In the genomic region with DNA sequence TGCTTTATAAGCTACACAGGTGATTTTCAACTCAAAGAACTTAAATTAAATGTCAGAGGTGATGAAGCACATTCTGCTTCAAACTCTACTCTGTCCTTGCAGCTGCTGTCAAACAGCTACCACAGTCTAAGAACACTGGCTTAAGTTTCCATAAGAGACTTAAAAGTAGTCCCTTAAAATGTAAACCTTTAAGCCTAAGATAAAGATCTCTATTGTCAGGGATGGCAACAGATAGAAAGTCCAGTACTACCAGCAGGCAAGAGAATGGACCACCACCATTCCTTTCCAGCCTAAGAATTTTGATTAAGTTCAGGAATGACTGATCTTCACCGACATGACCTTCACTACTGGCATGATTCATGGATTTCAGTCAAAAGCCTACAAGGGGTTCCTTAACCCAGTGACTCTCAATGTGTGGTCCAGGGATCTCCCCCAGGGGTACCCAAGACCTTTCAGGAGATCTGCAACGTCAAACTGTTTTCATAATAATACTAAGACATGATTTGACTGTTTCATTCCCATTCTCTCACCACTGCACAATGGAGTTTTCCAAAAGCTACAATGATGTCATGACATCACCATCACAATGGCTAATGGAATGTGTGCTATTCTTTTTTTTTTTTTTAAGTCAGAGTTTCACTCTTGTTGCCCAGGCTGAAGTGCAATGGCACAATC, we compare ENCODE assay signal across 23 cellular contexts. TPM values are rescaled to one million over a fixed set of nuclear protein-coding genes. Genes with fewer than 3 reads are reported as not detected.
DNase-seq lines count a peak whose midpoint lies in the region; ATAC-seq and TF ChIP-seq lines count a peak whose summit lies in the region.
"Had no signal": no experiment of that assay in that cellular context is flagged by ENCODE, and none has a peak within 500 bp of the region (broad histone marks: within the 10 kb centered on the region; RNA-seq: fewer than 3 reads in every experiment).

No MANE protein-coding gene starts in this region.

- no peak overlapping the region for H4K91ac ChIP-seq in IMR-90 (ENCODE audit: insufficient read depth, low read depth, low read length)
- no peak overlapping the region for H4K91ac ChIP-seq in trophoblast cell (ENCODE audit: low read depth, low read length)

- no peaks in the 10 kb centered on the region for H3K9me1 ChIP-seq in IMR-90 (ENCODE audit: insufficient read depth, low read length)

- DNase-seq in activated CD4-positive, alpha-beta T cell treated with anti-CD3 and anti-CD28 coated beads, Interleukin-2, amount 10 ng/mL, durations not matched to agents 24 days and 14 days = peak; percentile 45
- DNase-seq in activated CD4-positive, alpha-beta T cell treated with anti-CD3 and anti-CD28 coated beads, Interleukin-2, amount 50 U/mL, for 1 hour = no peak
- DNase-seq in IMR-90 = peak; percentile 31
- DNase-seq in endodermal cell = no peak
- DNase-seq in trophoblast cell = peak in 1 of 2 donors; percentile 66
- DNase-seq in DMS153 (lab: John Stamatoyannopoulos, UW) = no peak
- DNase-seq in activated CD4-positive, alpha-beta memory T cell treated with anti-CD3 and anti-CD28 coated beads for 36 hours = no peak
- DNase-seq in putamen (ENCODE audit: low spot score) = no peak
- DNase-seq: activated gamma-delta T cell treated with Interleukin-2 at 50 U/mL for 16 hours; body of pancreas; DMS53; dorsolateral prefrontal cortex; heart left ventricle; NCI-H1694 treated with DMSO at 0.1 percent for 48 hours; NCI-H226; NK-92 treated with Interleukin-12 subunit alpha and Interleukin-12 subunit beta, amount 100 ng/mL, for 24 hours; stimulated activated CD4-positive, alpha-beta T cell treated with anti-CD3 and anti-CD28 coated beads, Interleukin-12 subunit alpha, Interleukin-12 subunit beta, amount 100 ng/mL, for 4 hours; stimulated activated naive CD4-positive, alpha-beta T cell treated with Interleukin-2 at 50 U/mL for 16 hours; uterus; WERI-Rb-1 had no signal

- peaks cover 2% of the 10 kb centered on the region for H3K79me2 ChIP-seq in trophoblast cell (ENCODE audit: control insufficient read depth, insufficient read depth, low read length, poor library complexity)

- WGBS in IMR-90 (ENCODE audit: extremely low coverage in 2 of 2, insufficient read length in 1 of 2), 2 experiments = 83% methylated on average over 1 of the region's 2 CpGs; no CpG with 5 or more reads in 1 of the 2 experiments
- WGBS in endodermal cell (ENCODE audit: insufficient coverage in 1 of 2, insufficient read length in 1 of 2), 2 experiments = 63 to 65% methylated on average over 1 to 2 of the region's 2 CpGs
- no CpG with 5 or more reads among the region's 2 CpGs for WGBS in trophoblast cell (ENCODE audit: extremely low coverage, insufficient coverage, insufficient read length)

- no peak overlapping the region for H2AK5ac ChIP-seq in IMR-90 (ENCODE audit: low read depth, low read length)
- H2AK5ac ChIP-seq in trophoblast cell (ENCODE audit: low read length) = no peak overlapping the region

- H2BK120ac ChIP-seq in IMR-90 (ENCODE audit: low read depth, low read length) (no peak overlapping the region), trophoblast cell (ENCODE audit: insufficient read depth, low read length, poor library complexity) (peak overlapping the region; percentile 28)

- H3K9me3 Mint-ChIP-seq in activated CD4-positive, alpha-beta T cell treated with anti-CD3 and anti-CD28 coated beads, Interleukin-2, amount 10 ng/mL, durations not matched to agents 24 days and 14 days = no peaks in the 10 kb centered on the region
- H3K9me3 Mint-ChIP-seq in endodermal cell = no peaks in the 10 kb centered on the region
- H3K9me3 Mint-ChIP-seq in activated CD4-positive, alpha-beta memory T cell treated with anti-CD3 and anti-CD28 coated beads for 36 hours = no peaks in the 10 kb centered on the region
- H3K9me3 Mint-ChIP-seq: mesothelial cell of epicardium had no signal

- no peak for TF ChIP-seq RAD21 in IMR-90 (IDR thresholded peaks at IDR 0.05; ENCODE audit: low read length)

- H4K5ac ChIP-seq in IMR-90 (ENCODE audit: low read depth, low read length) = no peak overlapping the region

- H3K18ac ChIP-seq in IMR-90 (ENCODE audit: low read depth, low read length) = no peak overlapping the region
- H3K18ac ChIP-seq in trophoblast cell (ENCODE audit: low read length) = no peak overlapping the region

- H3K79me1 ChIP-seq in IMR-90 (ENCODE audit: low read depth in 1 of 2, low read length in 2 of 2) = no peaks in the 10 kb centered on the region
- peaks cover 4% of the 10 kb centered on the region for H3K79me1 ChIP-seq in trophoblast cell (ENCODE audit: low read length)

- TF ChIP-seq CTCF in IMR-90 (conservative IDR thresholded peaks at IDR 0.05; ENCODE audit: low read depth, low read length) (no peak), endodermal cell (conservative IDR thresholded peaks at IDR 0.05) (no peak)

- dilution Hi-C loops in IMR-90 (cut with HindIII; ENCODE audit: low sequenced_read_pairs, unreplicated experiment) = no loop called here

- H3K36me3 Mint-ChIP-seq in activated CD4-positive, alpha-beta T cell treated with anti-CD3 and anti-CD28 coated beads, Interleukin-2, amount 10 ng/mL, durations not matched to agents 24 days and 14 days (ENCODE audit: low read depth) = no peaks in the 10 kb centered on the region
- no peaks in the 10 kb centered on the region for H3K36me3 Mint-ChIP-seq in endodermal cell (ENCODE audit: low read depth)
- no peaks in the 10 kb centered on the region for H3K36me3 Mint-ChIP-seq in activated CD4-positive, alpha-beta memory T cell treated with anti-CD3 and anti-CD28 coated beads for 36 hours
- H3K36me3 Mint-ChIP-seq: CD14-positive monocyte had no signal

- H3K14ac ChIP-seq in IMR-90 (replicated peaks; ENCODE audit: low read depth, low read length) = no peak overlapping the region
- no peak overlapping the region for H3K14ac ChIP-seq in trophoblast cell (ENCODE audit: low read length)

- H4K8ac ChIP-seq in IMR-90 (ENCODE audit: low read depth in 2 of 2, low read length in 2 of 2) = no peak overlapping the region
- no peak overlapping the region for H4K8ac ChIP-seq in trophoblast cell (ENCODE audit: low read depth, low read length)

- no peaks in the 10 kb centered on the region for H4K20me1 ChIP-seq in IMR-90 (ENCODE audit: insufficient read depth, low read length)

- H3K4me1 Mint-ChIP-seq in activated CD4-positive, alpha-beta T cell treated with anti-CD3 and anti-CD28 coated beads, Interleukin-2, amount 10 ng/mL, durations not matched to agents 24 days and 14 days = peaks cover 17% of the 10 kb centered on the region
- peaks cover 20% of the 10 kb centered on the region for H3K4me1 Mint-ChIP-seq in endodermal cell
- peaks cover 18% of the 10 kb centered on the region for H3K4me1 Mint-ChIP-seq in activated CD4-positive, alpha-beta memory T cell treated with anti-CD3 and anti-CD28 coated beads for 36 hours (ENCODE audit: low read depth)
- H3K4me1 Mint-ChIP-seq: mesothelial cell of epicardium had no signal

- no peaks in the 10 kb centered on the region; the same call in 1 of the 2 replicates for H3K4me1 ChIP-seq in IMR-90 (ENCODE audit: control insufficient read depth, insufficient read depth, low read length)
- H3K4me1 ChIP-seq in endodermal cell (ENCODE audit: control insufficient read depth, insufficient read depth, low read length) = peaks cover 4% of the 10 kb centered on the region
- peaks cover 6 to 20% of the 10 kb centered on the region in 2 experiments for H3K4me1 ChIP-seq in trophoblast cell (ENCODE audit: control insufficient read depth in 1 of 2, insufficient read depth in 2 of 2, low read length in 2 of 2)
- H3K4me1 ChIP-seq: body of pancreas, heart left ventricle, uterus had no signal

- H2BK20ac ChIP-seq in IMR-90 (ENCODE audit: low read depth, low read length) = no peak overlapping the region

- no peak overlapping the region for H3K56ac ChIP-seq in IMR-90 (ENCODE audit: extremely low read depth, insufficient read depth, low read length)

- no peak overlapping the region for H3K27ac ChIP-seq in IMR-90 (ENCODE audit: insufficient read depth, low read length)
- peak overlapping the region; percentile 68 for H3K27ac ChIP-seq in endodermal cell (ENCODE audit: low read depth, low read length)
- peak overlapping the region; percentile 19 for H3K27ac ChIP-seq in trophoblast cell (ENCODE audit: low read depth, low read length)
- H3K27ac ChIP-seq: body of pancreas, dorsolateral prefrontal cortex, heart left ventricle, uterus, WERI-Rb-1 had no signal

- no peak overlapping the region for H4K12ac ChIP-seq in trophoblast cell (ENCODE audit: low read depth, low read length)

- CTCF ChIA-PET in IMR-90 (lab: Yijun Ruan, JAX) = no interaction called here
- CTCF ChIA-PET in activated CD4-positive, alpha-beta memory T cell treated with anti-CD3 and anti-CD28 coated beads for 36 hours (lab: Charles Lee) = interaction anchor here (1.0 kb wide), 1 partner anchor 17 kb away, joined by 5 read pairs; no protein-coding TSS in a partner anchor

- no peak for ATAC-seq in IMR-90 (ENCODE audit: low read depth)
- ATAC-seq: body of pancreas, heart left ventricle had no signal

- in situ Hi-C loops in IMR-90 (cut with MboI; ENCODE audit: low sequenced_read_pairs) = no loop called here

- no TSS peak for BruUV-seq in IMR-90 (replicated peaks; lab: Mats Ljungman, UMichigan)

- no peak overlapping the region for H3K27ac Mint-ChIP-seq in activated CD4-positive, alpha-beta T cell treated with anti-CD3 and anti-CD28 coated beads, Interleukin-2, amount 10 ng/mL, durations not matched to agents 24 days and 14 days
- peak overlapping the region; percentile 85 for H3K27ac Mint-ChIP-seq in endodermal cell
- no peak overlapping the region for H3K27ac Mint-ChIP-seq in activated CD4-positive, alpha-beta memory T cell treated with anti-CD3 and anti-CD28 coated beads for 36 hours
- H3K27ac Mint-ChIP-seq: CD14-positive monocyte, mesothelial cell of epicardium had no signal

- no peaks in the 10 kb centered on the region for H3K36me3 ChIP-seq in IMR-90 (ENCODE audit: control insufficient read depth, insufficient read depth, low read length)
- no peaks in the 10 kb centered on the region for H3K36me3 ChIP-seq in endodermal cell (ENCODE audit: control insufficient read depth, insufficient read depth, low read length)
- H3K36me3 ChIP-seq in trophoblast cell (ENCODE audit: control insufficient read depth in 1 of 2, insufficient read depth in 2 of 2, low read length in 2 of 2) = no peaks in the 10 kb centered on the region
- H3K36me3 ChIP-seq: uterus, WERI-Rb-1 had no signal

- no peak overlapping the region for H2BK12ac ChIP-seq in trophoblast cell (ENCODE audit: low read length)

- H3K4ac ChIP-seq in IMR-90 (ENCODE audit: low read depth, low read length) (no peak overlapping the region), trophoblast cell (ENCODE audit: low read depth, low read length) (no peak overlapping the region)

- H3K9me3 ChIP-seq in IMR-90 (ENCODE audit: control insufficient read depth, insufficient read depth, low read length) = no peaks in the 10 kb centered on the region
- H3K9me3 ChIP-seq in endodermal cell (ENCODE audit: control insufficient read depth, low read length) = no peaks in the 10 kb centered on the region
- no peaks in the 10 kb centered on the region for H3K9me3 ChIP-seq in trophoblast cell (ENCODE audit: insufficient read depth, low read depth, low read length)
- H3K9me3 ChIP-seq: body of pancreas, heart left ventricle, uterus had no signal

- H2BK5ac ChIP-seq in IMR-90 (ENCODE audit: low read depth, low read length, poor library complexity, severe bottlenecking) (no peak overlapping the region), trophoblast cell (ENCODE audit: low read depth, low read length, poor library complexity) (no peak overlapping the region)

- H3K4me2 ChIP-seq in IMR-90 (ENCODE audit: low read depth, low read length) = no peak overlapping the region
- no peak overlapping the region for H3K4me2 ChIP-seq in trophoblast cell (ENCODE audit: low read length)

- peaks cover 2% of the 10 kb centered on the region for H3K27me3 Mint-ChIP-seq in activated CD4-positive, alpha-beta T cell treated with anti-CD3 and anti-CD28 coated beads, Interleukin-2, amount 10 ng/mL, durations not matched to agents 24 days and 14 days
- no peaks in the 10 kb centered on the region for H3K27me3 Mint-ChIP-seq in endodermal cell (ENCODE audit: insufficient read depth)
- no peaks in the 10 kb centered on the region for H3K27me3 Mint-ChIP-seq in activated CD4-positive, alpha-beta memory T cell treated with anti-CD3 and anti-CD28 coated beads for 36 hours

- no peak overlapping the region for H2BK15ac ChIP-seq in IMR-90 (ENCODE audit: low read depth, low read length)

- H3K4me3 Mint-ChIP-seq in activated CD4-positive, alpha-beta T cell treated with anti-CD3 and anti-CD28 coated beads, Interleukin-2, amount 10 ng/mL, durations not matched to agents 24 days and 14 days = no peak overlapping the region
- no peak overlapping the region for H3K4me3 Mint-ChIP-seq in endodermal cell
- no peak overlapping the region for H3K4me3 Mint-ChIP-seq in activated CD4-positive, alpha-beta memory T cell treated with anti-CD3 and anti-CD28 coated beads for 36 hours
- H3K4me3 Mint-ChIP-seq: CD14-positive monocyte; mesothelial cell of epicardium; T-helper 1 cell treated with Interleukin-12 subunit alpha and Interleukin-12 subunit beta and Interleukin-4 antibody, amounts not matched to agents 30 μg/mL and 1 μg/mL, for 36 hours had no signal

- H3K9ac ChIP-seq in IMR-90 (ENCODE audit: low read depth, low read length) = no peak overlapping the region
- no peak overlapping the region for H3K9ac ChIP-seq in endodermal cell (ENCODE audit: extremely low read depth, low read length, poor library complexity, severe bottlenecking)
- H3K9ac ChIP-seq in trophoblast cell (ENCODE audit: low read length) = no peak overlapping the region

- no peak overlapping the region for H2AK9ac ChIP-seq in IMR-90 (replicated peaks; ENCODE audit: low read depth, low read length, poor library complexity)

- H3K4me3 ChIP-seq in IMR-90 (ENCODE audit: insufficient read depth, low read depth, low read length) (no peak overlapping the region), endodermal cell (ENCODE audit: low read length) (no peak overlapping the region), trophoblast cell (ENCODE audit: low read depth, low read length) (no peak overlapping the region)
- H3K4me3 ChIP-seq: body of pancreas, dorsolateral prefrontal cortex, heart left ventricle, uterus had no signal

- TF ChIP-seq POLR2A in IMR-90 (IDR thresholded peaks at IDR 0.05; ENCODE audit: low read depth, low read length) = no peak

- intact Hi-C loops in activated CD4-positive, alpha-beta T cell treated with anti-CD3 and anti-CD28 coated beads, Interleukin-2, amount 10 ng/mL, durations not matched to agents 24 days and 14 days (cut with micrococcal nuclease) = no loop called here
- intact Hi-C loops in IMR-90 (cut with micrococcal nuclease) = no loop called here
- intact Hi-C loops in activated CD4-positive, alpha-beta memory T cell treated with anti-CD3 and anti-CD28 coated beads for 36 hours (cut with micrococcal nuclease) = no loop called here

- H3K27me3 ChIP-seq in IMR-90 (ENCODE audit: control insufficient read depth, insufficient read depth, low read length) = no peaks in the 10 kb centered on the region
- no peaks in the 10 kb centered on the region for H3K27me3 ChIP-seq in endodermal cell (ENCODE audit: control insufficient read depth, insufficient read depth, low read length, poor library complexity, severe bottlenecking)
- no peaks in the 10 kb centered on the region for H3K27me3 ChIP-seq in trophoblast cell (ENCODE audit: insufficient read depth, low read length)
- H3K27me3 ChIP-seq: body of pancreas, dorsolateral prefrontal cortex, heart left ventricle, uterus had no signal

- POLR2A ChIA-PET in IMR-90 (lab: Charles Lee; ENCODE audit: unreplicated experiment) = no interaction called here
- POLR2A ChIA-PET in activated CD4-positive, alpha-beta memory T cell treated with anti-CD3 and anti-CD28 coated beads for 36 hours (lab: Charles Lee) = no interaction called here

- H3K23ac ChIP-seq in IMR-90 (ENCODE audit: low read depth, low read length) (no peak overlapping the region), trophoblast cell (ENCODE audit: low read length) (no peak overlapping the region)

- H2AFZ ChIP-seq in IMR-90 (replicated peaks; ENCODE audit: low read length, poor library complexity) = no peak overlapping the region
- no peak overlapping the region for H2AFZ ChIP-seq in trophoblast cell (ENCODE audit: insufficient read depth, low read length, poor library complexity)

RNA-seq across cellular contexts. Expression of a gene that starts 41.1 kb away (rescaled TPM):
- total RNA-seq in activated CD4-positive, alpha-beta T cell treated with anti-CD3 and anti-CD28 coated beads, Interleukin-2, amount 10 ng/mL, durations not matched to agents 24 days and 14 days = 5.5 and 6.0 TPM in 2 replicates
- total RNA-seq in IMR-90 (2012; rRNA removed) (3.3 and 3.4 TPM in 2 replicates), endodermal cell (10 to 100 TPM; 13.1 to 19.6 TPM)
- 5.3 and 5.9 TPM in 2 replicates for polyA plus RNA-seq in IMR-90 (2012; rRNA removed)
- 3.1 and 4.9 TPM in 2 replicates for polyA plus RNA-seq in IMR-90 (2012; cell fraction: cytosol; rRNA removed)
- polyA plus RNA-seq in IMR-90 (2012; cell fraction: nucleus; rRNA removed; ENCODE audit: low replicate concordance) = 2.8 and 4.1 TPM in 2 replicates
- polyA plus RNA-seq in endodermal cell (2013, experiment 1 of 2) = 13.0 TPM
- polyA plus RNA-seq in endodermal cell (2013, experiment 2 of 2) = 10.3 TPM
- 6.4 and 6.7 TPM in 2 replicates for polyA plus RNA-seq in trophoblast cell (2013)
- total RNA-seq in activated CD4-positive, alpha-beta memory T cell treated with anti-CD3 and anti-CD28 coated beads for 36 hours = 1 to 10 TPM; 4.4 to 4.6 TPM

RNA-seq across cellular contexts. Expression of a gene that starts 45.3 kb away (rescaled TPM):
- not detected in 2 replicates for total RNA-seq in activated CD4-positive, alpha-beta T cell treated with anti-CD3 and anti-CD28 coated beads, Interleukin-2, amount 10 ng/mL, durations not matched to agents 24 days and 14 days
- total RNA-seq in IMR-90 (2012; rRNA removed) (0.18 and 0.28 TPM in 2 replicates), endodermal cell (1 to 10 TPM; 1.2 to 2.0 TPM)
- 0.60 and 0.84 TPM in 2 replicates for polyA plus RNA-seq in IMR-90 (2012; rRNA removed)
- polyA plus RNA-seq in IMR-90 (2012; cell fraction: cytosol; rRNA removed) = 0.04 TPM in 1 of 2 replicates, not detected in the other
- 0.47 and 1.4 TPM in 2 replicates for polyA plus RNA-seq in IMR-90 (2012; cell fraction: nucleus; rRNA removed; ENCODE audit: low replicate concordance)
- polyA plus RNA-seq in endodermal cell (2013, experiment 1 of 2) = 0.89 TPM
- 0.95 TPM for polyA plus RNA-seq in endodermal cell (2013, experiment 2 of 2)
- polyA plus RNA-seq in trophoblast cell (2013) = 1.3 and 1.7 TPM in 2 replicates
- total RNA-seq in activated CD4-positive, alpha-beta memory T cell treated with anti-CD3 and anti-CD28 coated beads for 36 hours = under 1 TPM; 0.48 to 0.59 TPM
- polyA plus RNA-seq: CD14-positive monocyte had no signal

RNA-seq across cellular contexts. Expression of a gene that starts 58.4 kb away (rescaled TPM):
- 11.3 and 12.1 TPM in 2 replicates for total RNA-seq in activated CD4-positive, alpha-beta T cell treated with anti-CD3 and anti-CD28 coated beads, Interleukin-2, amount 10 ng/mL, durations not matched to agents 24 days and 14 days
- 6.6 and 12.8 TPM in 2 replicates for total RNA-seq in IMR-90 (2012; rRNA removed)
- 6.5 and 7.3 TPM in 2 replicates for polyA plus RNA-seq in IMR-90 (2012; rRNA removed)
- 4.3 and 7.5 TPM in 2 replicates for polyA plus RNA-seq in IMR-90 (2012; cell fraction: cytosol; rRNA removed)
- polyA plus RNA-seq in IMR-90 (2012; cell fraction: nucleus; rRNA removed; ENCODE audit: low replicate concordance) = 2.7 and 4.3 TPM in 2 replicates
- 10 to 100 TPM; 18.4 to 22.2 TPM for total RNA-seq in endodermal cell
- 10.1 TPM for polyA plus RNA-seq in endodermal cell (2013, experiment 1 of 2)
- polyA plus RNA-seq in endodermal cell (2013, experiment 2 of 2) = 10.5 TPM
- polyA plus RNA-seq in trophoblast cell (2013) = 7.7 and 8.3 TPM in 2 replicates
- total RNA-seq in activated CD4-positive, alpha-beta memory T cell treated with anti-CD3 and anti-CD28 coated beads for 36 hours = 10 to 100 TPM in 1 of 2 experiments, 1 to 10 TPM in 1; 9.7 to 11.0 TPM

Comparison
In these comparisons a context has a peak if more than half of its experiments do, and no peak if none do; other contexts are left out.
1. DNase-seq: peak in activated CD4-positive, alpha-beta T cell treated with anti-CD3 and anti-CD28 coated beads, Interleukin-2, amount 10 ng/mL, durations not matched to agents 24 days and 14 days (single experiment) and IMR-90 (single experiment); none in activated CD4-positive, alpha-beta T cell treated with anti-CD3 and anti-CD28 coated beads, Interleukin-2, amount 50 U/mL, for 1 hour (single experiment), endodermal cell (single experiment), DMS153 (single experiment), activated CD4-positive, alpha-beta memory T cell treated with anti-CD3 and anti-CD28 coated beads for 36 hours (single experiment) and putamen (single experiment).